ENCODE assay signal across 9 cellular contexts in genomic region chr19:43777163-43777700, GRCh38.
DNase-seq lines count a peak whose midpoint lies in the region; ATAC-seq lines count a peak whose summit lies in the region.
"Had no signal": no experiment of that assay in that cellular context is flagged by ENCODE, and none has a peak within 500 bp of the region (broad histone marks: within the 10 kb centered on the region; RNA-seq: fewer than 3 reads in every experiment).

No MANE protein-coding gene starts in this region.

- peak overlapping the region; percentile 90 for H3K27ac ChIP-seq in KOPT-K1 (ENCODE audit: low read depth, low read length, poor library complexity, severe bottlenecking)
- H3K27ac ChIP-seq: body of pancreas had no signal

- DNase-seq in CMK (ENCODE audit: low read depth) (peak; percentile 79), kidney tubule cell (ENCODE audit: low spot score) (peak; percentile 62)
- DNase-seq in activated CD4-positive, alpha-beta T cell treated with anti-CD3 and anti-CD28 coated beads for 4 hours, result peak; percentile 49 to 51
- no peak for DNase-seq in activated CD8-positive, alpha-beta memory T cell treated with anti-CD3 and anti-CD28 coated beads for 24 hours

- ATAC-seq in GM21723 (IDR thresholded peaks at IDR 0.05; ENCODE audit: unreplicated experiment) (no peak), HG03045 (IDR thresholded peaks at IDR 0.05; ENCODE audit: unreplicated experiment) (no peak), HG02885 (IDR thresholded peaks at IDR 0.05; ENCODE audit: poor library complexity, unreplicated experiment) (no peak)
- ATAC-seq: body of pancreas had no signal

- H3K9me3 ChIP-seq in KOPT-K1 (ENCODE audit: insufficient read depth, low read length, poor library complexity, severe bottlenecking), result no peaks in the 10 kb centered on the region
- H3K9me3 ChIP-seq: body of pancreas had no signal

- peaks cover 19% of the 10 kb centered on the region for H3K36me3 ChIP-seq in KOPT-K1 (ENCODE audit: insufficient read depth, low read length)
